ENCODE assay signal across 19 cellular contexts in the genomic region with DNA sequence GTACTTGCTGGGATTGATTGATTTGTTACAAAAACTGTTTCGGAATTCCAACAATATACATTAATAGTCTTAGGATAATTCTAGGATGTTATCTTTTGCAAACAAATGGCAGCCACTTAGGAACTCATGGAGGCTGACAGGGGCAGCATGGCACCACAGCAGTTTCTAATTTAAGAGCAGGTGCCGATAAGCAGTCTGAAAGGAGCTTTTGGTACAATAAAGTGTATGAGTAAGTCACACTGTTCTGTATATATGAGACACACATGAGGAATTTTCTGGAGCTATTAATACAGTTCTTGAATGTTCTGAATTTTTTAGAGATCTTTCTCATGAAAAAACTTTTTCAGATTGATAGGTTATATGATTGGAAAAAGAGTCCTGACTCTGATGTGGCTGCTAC. TPM values are rescaled to one million over a fixed set of nuclear protein-coding genes. Genes with fewer than 3 reads are reported as not detected.
DNase-seq lines count a peak whose midpoint lies in the region; TF ChIP-seq lines count a peak whose summit lies in the region.
"Had no signal": no experiment of that assay in that cellular context is flagged by ENCODE, and none has a peak within 500 bp of the region (broad histone marks: within the 10 kb centered on the region; RNA-seq: fewer than 3 reads in every experiment).

No MANE protein-coding gene starts in this region.

- no peak overlapping the region for H3K9ac ChIP-seq in skeletal muscle tissue (ENCODE audit: low read depth in 1 of 3, low read length in 3 of 3)

- no peak overlapping the region for H3K4me3 Mint-ChIP-seq in activated T-helper 1 cell treated with anti-CD3 and anti-CD28 coated beads, Interleukin-12 subunit alpha, Interleukin-12 subunit beta, Interleukin-2, Interleukin-4 antibody, amounts not matched to agents 30 ng/mL and 10 ng/mL and 1 ng/mL, durations not matched to agents 14 hours and 24 hours and 36 hours
- H3K4me3 Mint-ChIP-seq in activated T-cell treated with anti-CD3 and anti-CD28 coated beads, Interleukin-2, amount 50 U/mL, for 24 hours = no peak overlapping the region
- H3K4me3 Mint-ChIP-seq: activated CD8-positive, alpha-beta T cell treated with anti-CD3 and anti-CD28 coated beads, Interleukin-2, amount 10 ng/mL, durations not matched to agents 7 days and 5 days; natural killer cell; stimulated activated memory B cell treated with anti-CD40 and anti-IgM and Interleukin-4, amounts not matched to agents 10 μg/mL and 1 μg/mL and 100 μg/mL, for 72 hours; T-cell had no signal

- H3K36me3 Mint-ChIP-seq in activated T-helper 1 cell treated with anti-CD3 and anti-CD28 coated beads, Interleukin-12 subunit alpha, Interleukin-12 subunit beta, Interleukin-2, Interleukin-4 antibody, amounts not matched to agents 30 ng/mL and 10 ng/mL and 1 ng/mL, durations not matched to agents 14 hours and 24 hours and 36 hours (ENCODE audit: low read depth) = peaks cover 37% of the 10 kb centered on the region
- peaks cover 82% of the 10 kb centered on the region for H3K36me3 Mint-ChIP-seq in activated T-cell treated with anti-CD3 and anti-CD28 coated beads, Interleukin-2, amount 50 U/mL, for 24 hours (ENCODE audit: low read depth)

- peaks cover 9% of the 10 kb centered on the region for H3K4me1 Mint-ChIP-seq in activated T-helper 1 cell treated with anti-CD3 and anti-CD28 coated beads, Interleukin-12 subunit alpha, Interleukin-12 subunit beta, Interleukin-2, Interleukin-4 antibody, amounts not matched to agents 30 ng/mL and 10 ng/mL and 1 ng/mL, durations not matched to agents 14 hours and 24 hours and 36 hours (ENCODE audit: low read depth)
- H3K4me1 Mint-ChIP-seq in activated T-cell treated with anti-CD3 and anti-CD28 coated beads, Interleukin-2, amount 50 U/mL, for 24 hours (ENCODE audit: low read depth) = peaks cover 10% of the 10 kb centered on the region
- H3K4me1 Mint-ChIP-seq: stimulated activated memory B cell treated with anti-CD40 and anti-IgM and Interleukin-4, amounts not matched to agents 10 μg/mL and 1 μg/mL and 100 μg/mL, for 72 hours had no signal

- TF ChIP-seq CTCF in cardiac muscle cell (IDR thresholded peaks at IDR 0.05; ENCODE audit: low read depth, low read length) = no peak

- H3K27ac ChIP-seq in cardiac muscle cell = peak overlapping the region; percentile 75
- peak overlapping the region; percentile 39 for H3K27ac ChIP-seq in skeletal muscle tissue (ENCODE audit: low read depth, low read length)
- H3K27ac ChIP-seq: tibial artery had no signal

- H3K27me3 ChIP-seq in cardiac muscle cell = no peaks in the 10 kb centered on the region
- H3K27me3 ChIP-seq in skeletal muscle tissue (ENCODE audit: control insufficient read depth in 3 of 3, insufficient read depth in 3 of 3, low read length in 3 of 3) = no peaks in the 10 kb centered on the region
- H3K27me3 ChIP-seq: tibial artery had no signal

- H3K9me3 ChIP-seq in cardiac muscle cell (ENCODE audit: low read depth) (no peaks in the 10 kb centered on the region), skeletal muscle tissue (ENCODE audit: control insufficient read depth in 3 of 3, low read length in 3 of 3) (no peaks in the 10 kb centered on the region)
- H3K9me3 ChIP-seq: tibial artery had no signal

- H3K36me3 ChIP-seq in cardiac muscle cell (peaks cover 8% of the 10 kb centered on the region), skeletal muscle tissue (ENCODE audit: control insufficient read depth in 3 of 3, insufficient read depth in 3 of 3, low read length in 3 of 3) (peaks cover 5 to 30% (median 30%) of the 10 kb centered on the region in 3 donors)

- no peak overlapping the region for H3K27ac Mint-ChIP-seq in activated T-helper 1 cell treated with anti-CD3 and anti-CD28 coated beads, Interleukin-12 subunit alpha, Interleukin-12 subunit beta, Interleukin-2, Interleukin-4 antibody, amounts not matched to agents 30 ng/mL and 10 ng/mL and 1 ng/mL, durations not matched to agents 14 hours and 24 hours and 36 hours
- no peak overlapping the region for H3K27ac Mint-ChIP-seq in activated T-cell treated with anti-CD3 and anti-CD28 coated beads, Interleukin-2, amount 50 U/mL, for 24 hours
- H3K27ac Mint-ChIP-seq: activated CD8-positive, alpha-beta T cell treated with anti-CD3 and anti-CD28 coated beads, Interleukin-2, amount 10 ng/mL, durations not matched to agents 7 days and 5 days; activated T-helper 2 cell treated with anti-CD3 and anti-CD28 coated beads, Interferon-gamma antibody, Interleukin-2, Interleukin-4, amounts not matched to agents 10 μg/mL and 5 μg/mL and 100 μg/mL, durations not matched to agents 14 hours and 24 hours and 36 hours; natural killer cell; stimulated activated memory B cell treated with anti-CD40 and anti-IgM and Interleukin-4, amounts not matched to agents 10 μg/mL and 1 μg/mL and 100 μg/mL, for 72 hours had no signal

- H3K27me3 Mint-ChIP-seq in activated T-helper 1 cell treated with anti-CD3 and anti-CD28 coated beads, Interleukin-12 subunit alpha, Interleukin-12 subunit beta, Interleukin-2, Interleukin-4 antibody, amounts not matched to agents 30 ng/mL and 10 ng/mL and 1 ng/mL, durations not matched to agents 14 hours and 24 hours and 36 hours (ENCODE audit: insufficient read depth) = no peaks in the 10 kb centered on the region
- H3K27me3 Mint-ChIP-seq in activated T-cell treated with anti-CD3 and anti-CD28 coated beads, Interleukin-2, amount 50 U/mL, for 24 hours = no peaks in the 10 kb centered on the region
- H3K27me3 Mint-ChIP-seq: stimulated activated memory B cell treated with anti-CD40 and anti-IgM and Interleukin-4, amounts not matched to agents 10 μg/mL and 1 μg/mL and 100 μg/mL, for 72 hours; T-cell had no signal

- peak overlapping the region; percentile 0 for H3K4me3 ChIP-seq in cardiac muscle cell
- H3K4me3 ChIP-seq in skeletal muscle tissue (ENCODE audit: low read length in 3 of 3) = no peak overlapping the region
- H3K4me3 ChIP-seq: lung, tibial artery had no signal

- DNase-seq in GM04503 (ENCODE audit: low read depth) (peak; percentile 35), amniotic stem cell (lab: John Stamatoyannopoulos, UW) (peak; percentile 2), cardiac muscle cell (ENCODE audit: low read depth in 1 of 2, low spot score in 1 of 2) (peak in 1 of 2 donors; percentile 60), T-helper 1 cell (no peak)
- no peak for DNase-seq in activated T-helper 1 cell treated with anti-CD3 and anti-CD28 coated beads, Interleukin-12 subunit alpha, Interleukin-12 subunit beta, Interleukin-2, Interleukin-4 antibody, amounts not matched to agents 30 ng/mL and 10 ng/mL and 1 ng/mL, durations not matched to agents 14 hours and 24 hours and 36 hours (ENCODE audit: low spot score)
- no peak for DNase-seq in activated T-cell treated with anti-CD3 and anti-CD28 coated beads, Interleukin-2, amount 50 U/mL, for 24 hours
- DNase-seq: activated CD8-positive, alpha-beta T cell treated with anti-CD3 and anti-CD28 coated beads, Interleukin-2, amount 10 ng/mL, durations not matched to agents 7 days and 5 days; amygdala; natural killer cell; NCI-H1930; NCI-H446 treated with DMSO at 0.1 percent for 48 hours; NK-92 treated with Interleukin-12 subunit alpha and Interleukin-12 subunit beta, amount 100 ng/mL, for 24 hours; RPMI8226; T-cell; tibial artery had no signal

- intact Hi-C loops in activated T-helper 1 cell treated with anti-CD3 and anti-CD28 coated beads, Interleukin-12 subunit alpha, Interleukin-12 subunit beta, Interleukin-2, Interleukin-4 antibody, amounts not matched to agents 30 ng/mL and 10 ng/mL and 1 ng/mL, durations not matched to agents 14 hours and 24 hours and 36 hours (cut with micrococcal nuclease) = loop anchor here (5.0 kb wide), 1 partner anchor 103 kb away; the partner anchor contains the start of gene REV1

- H3K9me3 Mint-ChIP-seq in activated T-helper 1 cell treated with anti-CD3 and anti-CD28 coated beads, Interleukin-12 subunit alpha, Interleukin-12 subunit beta, Interleukin-2, Interleukin-4 antibody, amounts not matched to agents 30 ng/mL and 10 ng/mL and 1 ng/mL, durations not matched to agents 14 hours and 24 hours and 36 hours = no peaks in the 10 kb centered on the region
- no peaks in the 10 kb centered on the region for H3K9me3 Mint-ChIP-seq in activated T-cell treated with anti-CD3 and anti-CD28 coated beads, Interleukin-2, amount 50 U/mL, for 24 hours
- H3K9me3 Mint-ChIP-seq: activated T-helper 2 cell treated with anti-CD3 and anti-CD28 coated beads, Interferon-gamma antibody, Interleukin-2, Interleukin-4, amounts not matched to agents 10 μg/mL and 5 μg/mL and 100 μg/mL, durations not matched to agents 14 hours and 24 hours and 36 hours; natural killer cell; stimulated activated memory B cell treated with anti-CD40 and anti-IgM and Interleukin-4, amounts not matched to agents 10 μg/mL and 1 μg/mL and 100 μg/mL, for 72 hours; T-cell had no signal

- peaks cover 41% of the 10 kb centered on the region for H3K4me1 ChIP-seq in cardiac muscle cell (ENCODE audit: low read depth)
- H3K4me1 ChIP-seq in skeletal muscle tissue (ENCODE audit: control insufficient read depth in 3 of 3, insufficient read depth in 3 of 3, low read length in 3 of 3) = no peaks in the 10 kb centered on the region

RNA-seq across cellular contexts. Expression of gene EIF5B, which starts 52.2 kb away (rescaled TPM):
- total RNA-seq in cardiac muscle cell = 13.4 and 14.5 TPM in 2 replicates
- 23.0 and 25.2 TPM in 2 replicates for polyA plus RNA-seq in cardiac muscle cell
- total RNA-seq in skeletal muscle tissue = 11.0 TPM
- total RNA-seq in activated T-helper 1 cell treated with anti-CD3 and anti-CD28 coated beads, Interleukin-12 subunit alpha, Interleukin-12 subunit beta, Interleukin-2, Interleukin-4 antibody, amounts not matched to agents 30 ng/mL and 10 ng/mL and 1 ng/mL, durations not matched to agents 14 hours and 24 hours and 36 hours = 84.7 and 84.8 TPM in 2 replicates

RNA-seq across cellular contexts. Expression of gene TXNDC9, which starts 53.2 kb away (rescaled TPM):
- total RNA-seq in cardiac muscle cell (24.2 and 27.5 TPM in 2 replicates), skeletal muscle tissue (26.6 TPM)
- 29.9 and 40.0 TPM in 2 replicates for polyA plus RNA-seq in cardiac muscle cell
- 37.0 and 37.3 TPM in 2 replicates for total RNA-seq in activated T-helper 1 cell treated with anti-CD3 and anti-CD28 coated beads, Interleukin-12 subunit alpha, Interleukin-12 subunit beta, Interleukin-2, Interleukin-4 antibody, amounts not matched to agents 30 ng/mL and 10 ng/mL and 1 ng/mL, durations not matched to agents 14 hours and 24 hours and 36 hours

Comparison
In these comparisons a context has a peak if more than half of its experiments do, and no peak if none do; other contexts are left out.
1. DNase-seq: peak in GM04503 (single experiment) and amniotic stem cell (single experiment); none in activated T-helper 1 cell treated with anti-CD3 and anti-CD28 coated beads, Interleukin-12 subunit alpha, Interleukin-12 subunit beta, Interleukin-2, Interleukin-4 antibody, amounts not matched to agents 30 ng/mL and 10 ng/mL and 1 ng/mL, durations not matched to agents 14 hours and 24 hours and 36 hours (single experiment), T-helper 1 cell (0 of 5) and activated T-cell treated with anti-CD3 and anti-CD28 coated beads, Interleukin-2, amount 50 U/mL, for 24 hours (single experiment).